ENCODE assay signal across 8 cellular contexts in genomic region chr22:44325718-44326548, GRCh38. TPM values are rescaled to one million over a fixed set of nuclear protein-coding genes. Genes with fewer than 3 reads are reported as not detected.
DNase-seq lines count a peak whose midpoint lies in the region; ATAC-seq and TF ChIP-seq lines count a peak whose summit lies in the region.

No MANE protein-coding gene starts in this region.

- no peak for DNase-seq in activated CD4-positive, alpha-beta T cell treated with anti-CD3 and anti-CD28 coated beads for 36 hours
- no peak for DNase-seq in activated CD4-positive, alpha-beta T cell treated with anti-CD3 and anti-CD28 coated beads for 4 hours
- no peak for DNase-seq in activated naive CD8-positive, alpha-beta T cell treated with anti-CD3 and anti-CD28 coated beads, Interleukin-2, amount 50 U/mL, for 24 hours
- DNase-seq in kidney epithelial cell (ENCODE audit: low read depth) (no peak), testis (no peak), mucosa of descending colon (no peak), HUDEP-2 (lab: John Stamatoyannopoulos, UW; ENCODE audit: unreplicated experiment in 76 of 76) (no peak)

- H3K4me1 Mint-ChIP-seq in activated CD4-positive, alpha-beta T cell treated with anti-CD3 and anti-CD28 coated beads for 36 hours, result peaks cover 16% of the 10 kb centered on the region
- H3K4me1 Mint-ChIP-seq in activated naive CD8-positive, alpha-beta T cell treated with anti-CD3 and anti-CD28 coated beads, Interleukin-2, amount 50 U/mL, for 24 hours, result peaks cover 19% of the 10 kb centered on the region

- H3K9me3 ChIP-seq in testis (no peaks in the 10 kb centered on the region), mucosa of descending colon (no peaks in the 10 kb centered on the region)

- WGBS in testis, 2 donors, result 30 to 47% methylated on average over 25 of the region's 25 CpGs

- peaks cover 47% of the 10 kb centered on the region for H3K27me3 Mint-ChIP-seq in activated CD4-positive, alpha-beta T cell treated with anti-CD3 and anti-CD28 coated beads for 36 hours
- peaks cover 55% of the 10 kb centered on the region for H3K27me3 Mint-ChIP-seq in activated naive CD8-positive, alpha-beta T cell treated with anti-CD3 and anti-CD28 coated beads, Interleukin-2, amount 50 U/mL, for 24 hours

- no peak for TF ChIP-seq POLR2A in testis (IDR thresholded peaks at IDR 0.05)

- CTCF ChIA-PET in activated CD4-positive, alpha-beta T cell treated with anti-CD3 and anti-CD28 coated beads for 36 hours (lab: Charles Lee), result no interaction called here

- H3K27me3 ChIP-seq in kidney epithelial cell (ENCODE audit: control insufficient read depth, insufficient read depth, low read length), result peaks cover 46% of the 10 kb centered on the region
- H3K27me3 ChIP-seq in testis, result no peaks in the 10 kb centered on the region

- no peaks in the 10 kb centered on the region for H3K9me3 Mint-ChIP-seq in activated CD4-positive, alpha-beta T cell treated with anti-CD3 and anti-CD28 coated beads for 36 hours (ENCODE audit: low read depth)
- H3K9me3 Mint-ChIP-seq in activated naive CD8-positive, alpha-beta T cell treated with anti-CD3 and anti-CD28 coated beads, Interleukin-2, amount 50 U/mL, for 24 hours, result no peaks in the 10 kb centered on the region

- POLR2A ChIA-PET in activated CD4-positive, alpha-beta T cell treated with anti-CD3 and anti-CD28 coated beads for 36 hours (lab: Charles Lee), result interaction anchor here (0.7 kb wide), 1 partner anchor 663 kb away, joined by 3 read pairs; no protein-coding TSS in a partner anchor

- H3K4me3 Mint-ChIP-seq in activated CD4-positive, alpha-beta T cell treated with anti-CD3 and anti-CD28 coated beads for 36 hours, result peak overlapping the region; percentile 45
- peak overlapping the region; percentile 57 for H3K4me3 Mint-ChIP-seq in activated naive CD8-positive, alpha-beta T cell treated with anti-CD3 and anti-CD28 coated beads, Interleukin-2, amount 50 U/mL, for 24 hours

- H3K36me3 ChIP-seq in kidney epithelial cell (ENCODE audit: control insufficient read depth, insufficient read depth, low read length) (no peaks in the 10 kb centered on the region), testis (ENCODE audit: low read depth, missing control alignments) (no peaks in the 10 kb centered on the region), mucosa of descending colon (ENCODE audit: low read depth) (no peaks in the 10 kb centered on the region)

- H3K4me1 ChIP-seq in testis (peaks cover 5% of the 10 kb centered on the region), mucosa of descending colon (ENCODE audit: low read depth) (no peaks in the 10 kb centered on the region)

- H3K4me3 ChIP-seq in kidney epithelial cell (ENCODE audit: low read depth, low read length), result peak overlapping the region; percentile 41
- H3K4me3 ChIP-seq in testis, result peak overlapping the region; percentile 40 to 58
- H3K4me3 ChIP-seq in mucosa of descending colon, result no peak overlapping the region

- no peak for ATAC-seq in activated CD4-positive, alpha-beta T cell treated with anti-CD3 and anti-CD28 coated beads for 36 hours
- no peak for ATAC-seq in activated naive CD8-positive, alpha-beta T cell treated with anti-CD3 and anti-CD28 coated beads, Interleukin-2, amount 50 U/mL, for 24 hours
- ATAC-seq in mucosa of descending colon, result no peak
- ATAC-seq in GM21526 (IDR thresholded peaks at IDR 0.05; ENCODE audit: low FRiP score, unreplicated experiment), result no peak

- intact Hi-C loops in activated CD4-positive, alpha-beta T cell treated with anti-CD3 and anti-CD28 coated beads for 36 hours (cut with DNase I, micrococcal nuclease), result no loop called here
- intact Hi-C loops in testis (cut with DNase I; ENCODE audit: low total_unique reads) (no loop called here), mucosa of descending colon (cut with DNase I, micrococcal nuclease) (no loop called here)

- no peak overlapping the region for H3K27ac ChIP-seq in testis

- no peak overlapping the region for H3K27ac Mint-ChIP-seq in activated CD4-positive, alpha-beta T cell treated with anti-CD3 and anti-CD28 coated beads for 36 hours
- H3K27ac Mint-ChIP-seq in activated naive CD8-positive, alpha-beta T cell treated with anti-CD3 and anti-CD28 coated beads, Interleukin-2, amount 50 U/mL, for 24 hours, result no peak overlapping the region

- peak; percentile 27 for TF ChIP-seq CTCF in kidney epithelial cell (IDR thresholded peaks at IDR 0.05; ENCODE audit: insufficient read depth, low read length, poor library complexity, severe bottlenecking)
- TF ChIP-seq CTCF in testis (IDR thresholded peaks at IDR 0.05), result peak in 1 of 3 experiments; percentile 13
- TF ChIP-seq CTCF in mucosa of descending colon (IDR thresholded peaks at IDR 0.05), result no peak

- no peaks in the 10 kb centered on the region for H3K36me3 Mint-ChIP-seq in activated CD4-positive, alpha-beta T cell treated with anti-CD3 and anti-CD28 coated beads for 36 hours (ENCODE audit: low read depth)
- H3K36me3 Mint-ChIP-seq in activated naive CD8-positive, alpha-beta T cell treated with anti-CD3 and anti-CD28 coated beads, Interleukin-2, amount 50 U/mL, for 24 hours (ENCODE audit: low read depth), result no peaks in the 10 kb centered on the region

RNA-seq across cellular contexts. Expression of gene SHISAL1, which starts 13.2 kb away (rescaled TPM):
- total RNA-seq in activated CD4-positive, alpha-beta T cell treated with anti-CD3 and anti-CD28 coated beads for 36 hours, result not detected
- total RNA-seq in kidney epithelial cell (0.71 and 1.4 TPM in 2 replicates), testis (1 to 10 TPM; 3.0 to 3.9 TPM), mucosa of descending colon (10 to 100 TPM in 1 of 3 donors, 1 to 10 TPM in 1, under 1 TPM in 1; 0.38 to 34.3 (median 1.1) TPM)
- 3.1 TPM for polyA plus RNA-seq in testis (ENCODE audit: insufficient read depth, low read depth, low replicate concordance)
